Comparison of ENCODE assay signal across 1 cellular context in the genomic region with DNA sequence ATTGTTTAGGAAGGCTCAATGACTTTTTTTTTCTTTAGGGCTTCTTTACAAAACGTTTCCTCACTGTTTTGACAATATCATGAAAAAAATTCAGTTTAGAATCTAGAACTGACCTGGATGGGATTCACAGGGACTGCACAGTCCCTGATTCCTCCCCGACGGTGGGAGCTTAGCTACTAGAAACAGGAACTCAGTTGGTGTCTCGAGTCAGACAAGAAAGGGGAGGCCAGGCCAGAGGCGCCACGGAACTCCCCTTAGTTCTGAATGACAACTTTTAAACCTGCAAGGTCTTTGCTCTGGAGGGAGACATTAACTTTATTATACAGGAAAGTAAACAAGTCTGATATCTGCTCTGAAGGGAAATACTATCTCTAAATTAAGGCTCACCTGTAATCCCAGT.
TF ChIP-seq lines count a peak whose summit lies in the region.

No MANE protein-coding gene starts in this region.

TF ChIP-seq in WTC11, 78 proteins besides CTCF, POLR2A, EP300 and RAD21 (continued from another document):
- no peak for TF ChIP-seq E2F1 (CRISPR knock-in tag; IDR thresholded peaks at IDR 0.05)
- TF ChIP-seq, protein P1, sequence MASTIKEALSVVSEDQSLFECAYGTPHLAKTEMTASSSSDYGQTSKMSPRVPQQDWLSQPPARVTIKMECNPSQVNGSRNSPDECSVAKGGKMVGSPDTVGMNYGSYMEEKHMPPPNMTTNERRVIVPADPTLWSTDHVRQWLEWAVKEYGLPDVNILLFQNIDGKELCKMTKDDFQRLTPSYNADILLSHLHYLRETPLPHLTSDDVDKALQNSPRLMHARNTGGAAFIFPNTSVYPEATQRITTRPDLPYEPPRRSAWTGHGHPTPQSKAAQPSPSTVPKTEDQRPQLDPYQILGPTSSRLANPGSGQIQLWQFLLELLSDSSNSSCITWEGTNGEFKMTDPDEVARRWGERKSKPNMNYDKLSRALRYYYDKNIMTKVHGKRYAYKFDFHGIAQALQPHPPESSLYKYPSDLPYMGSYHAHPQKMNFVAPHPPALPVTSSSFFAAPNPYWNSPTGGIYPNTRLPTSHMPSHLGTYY (CRISPR knock-in tag; IDR thresholded peaks at IDR 0.05): no peak
- TF ChIP-seq ZNF121 (CRISPR knock-in tag; IDR thresholded peaks at IDR 0.05): no peak
- TF ChIP-seq, protein P2, sequence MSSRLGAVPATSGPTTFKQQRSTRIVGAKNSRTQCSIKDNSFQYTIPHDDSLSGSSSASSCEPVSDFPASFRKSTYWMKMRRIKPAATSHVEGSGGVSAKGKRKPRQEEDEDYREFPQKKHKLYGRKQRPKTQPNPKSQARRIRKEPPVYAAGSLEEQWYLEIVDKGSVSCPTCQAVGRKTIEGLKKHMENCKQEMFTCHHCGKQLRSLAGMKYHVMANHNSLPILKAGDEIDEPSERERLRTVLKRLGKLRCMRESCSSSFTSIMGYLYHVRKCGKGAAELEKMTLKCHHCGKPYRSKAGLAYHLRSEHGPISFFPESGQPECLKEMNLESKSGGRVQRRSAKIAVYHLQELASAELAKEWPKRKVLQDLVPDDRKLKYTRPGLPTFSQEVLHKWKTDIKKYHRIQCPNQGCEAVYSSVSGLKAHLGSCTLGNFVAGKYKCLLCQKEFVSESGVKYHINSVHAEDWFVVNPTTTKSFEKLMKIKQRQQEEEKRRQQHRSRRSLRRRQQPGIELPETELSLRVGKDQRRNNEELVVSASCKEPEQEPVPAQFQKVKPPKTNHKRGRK (CRISPR knock-in tag; IDR thresholded peaks at IDR 0.05; ENCODE audit: borderline replicate concordance): no peak
- TF ChIP-seq NR3C1 (CRISPR knock-in tag; conservative IDR thresholded peaks at IDR 0.05; ENCODE audit: low read depth): no peak
